Comparison of ENCODE assay signal across 1 cellular context in the genomic region with DNA sequence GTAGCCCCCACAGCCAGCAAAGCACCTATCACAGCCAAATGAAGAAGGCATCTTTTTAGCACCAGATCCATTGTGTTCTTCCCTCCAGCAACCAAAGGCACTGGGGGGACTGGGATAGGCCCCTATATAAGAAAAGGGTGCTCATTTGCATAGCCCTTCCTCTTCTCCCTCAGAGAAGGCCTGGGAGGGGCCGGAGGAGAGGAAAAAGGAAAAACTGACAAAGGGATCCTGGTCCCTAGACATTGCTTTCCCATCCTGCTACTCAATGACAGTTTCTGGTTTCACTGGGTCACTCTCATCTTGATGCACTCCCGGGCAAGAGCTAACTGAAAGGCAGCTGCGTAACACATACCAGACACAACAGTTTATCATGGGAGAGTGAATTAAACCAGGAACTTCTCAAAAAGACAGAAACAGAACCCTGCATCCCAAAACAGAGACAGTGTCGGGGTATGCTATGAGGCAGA.
TF ChIP-seq lines count a peak whose summit lies in the region.

A gene (minus strand): TSS at position 102 of the 467 bp plus-strand sequence. CDS start 31 bp downstream, at position 71.

TF ChIP-seq in GM12878, 131 proteins besides CTCF, POLR2A, EP300 and RAD21 (continued from another document):
- TF ChIP-seq, protein P1, sequence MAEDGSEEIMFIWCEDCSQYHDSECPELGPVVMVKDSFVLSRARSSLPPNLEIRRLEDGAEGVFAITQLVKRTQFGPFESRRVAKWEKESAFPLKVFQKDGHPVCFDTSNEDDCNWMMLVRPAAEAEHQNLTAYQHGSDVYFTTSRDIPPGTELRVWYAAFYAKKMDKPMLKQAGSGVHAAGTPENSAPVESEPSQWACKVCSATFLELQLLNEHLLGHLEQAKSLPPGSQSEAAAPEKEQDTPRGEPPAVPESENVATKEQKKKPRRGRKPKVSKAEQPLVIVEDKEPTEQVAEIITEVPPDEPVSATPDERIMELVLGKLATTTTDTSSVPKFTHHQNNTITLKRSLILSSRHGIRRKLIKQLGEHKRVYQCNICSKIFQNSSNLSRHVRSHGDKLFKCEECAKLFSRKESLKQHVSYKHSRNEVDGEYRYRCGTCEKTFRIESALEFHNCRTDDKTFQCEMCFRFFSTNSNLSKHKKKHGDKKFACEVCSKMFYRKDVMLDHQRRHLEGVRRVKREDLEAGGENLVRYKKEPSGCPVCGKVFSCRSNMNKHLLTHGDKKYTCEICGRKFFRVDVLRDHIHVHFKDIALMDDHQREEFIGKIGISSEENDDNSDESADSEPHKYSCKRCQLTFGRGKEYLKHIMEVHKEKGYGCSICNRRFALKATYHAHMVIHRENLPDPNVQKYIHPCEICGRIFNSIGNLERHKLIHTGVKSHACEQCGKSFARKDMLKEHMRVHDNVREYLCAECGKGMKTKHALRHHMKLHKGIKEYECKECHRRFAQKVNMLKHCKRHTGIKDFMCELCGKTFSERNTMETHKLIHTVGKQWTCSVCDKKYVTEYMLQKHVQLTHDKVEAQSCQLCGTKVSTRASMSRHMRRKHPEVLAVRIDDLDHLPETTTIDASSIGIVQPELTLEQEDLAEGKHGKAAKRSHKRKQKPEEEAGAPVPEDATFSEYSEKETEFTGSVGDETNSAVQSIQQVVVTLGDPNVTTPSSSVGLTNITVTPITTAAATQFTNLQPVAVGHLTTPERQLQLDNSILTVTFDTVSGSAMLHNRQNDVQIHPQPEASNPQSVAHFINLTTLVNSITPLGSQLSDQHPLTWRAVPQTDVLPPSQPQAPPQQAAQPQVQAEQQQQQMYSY (CRISPR knock-in tag; IDR thresholded peaks at IDR 0.05), result no peak
- TF ChIP-seq RBBP5 (conservative IDR thresholded peaks at IDR 0.05), result no peak
- TF ChIP-seq LARP7 (IDR thresholded peaks at IDR 0.05), result no peak
TF ChIP-seq in GM12878: peak in this region for 0.
